ENCODE assay signal across 22 cellular contexts in the genomic region with DNA sequence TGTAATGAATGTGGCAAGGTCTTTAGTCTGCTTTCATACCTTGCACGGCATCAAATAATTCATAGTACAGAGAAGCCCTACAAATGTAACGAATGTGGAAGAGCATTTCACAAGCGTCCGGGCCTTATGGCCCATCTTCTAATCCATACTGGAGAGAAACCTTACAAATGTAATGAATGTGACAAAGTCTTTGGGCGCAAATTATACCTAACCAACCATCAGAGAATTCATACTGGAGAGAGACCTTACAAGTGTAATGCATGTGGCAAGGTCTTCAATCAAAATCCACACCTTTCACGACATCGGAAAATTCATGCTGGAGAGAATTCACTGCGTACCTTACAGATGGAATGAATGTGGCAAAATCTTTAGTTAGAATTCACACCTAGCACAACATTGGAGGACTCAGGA. TPM values are rescaled to one million over a fixed set of nuclear protein-coding genes. Genes with fewer than 3 reads are reported as not detected.
DNase-seq lines count a peak whose midpoint lies in the region; ATAC-seq, FAIRE-seq and TF ChIP-seq lines count a peak whose summit lies in the region.
"Had no signal": no experiment of that assay in that cellular context is flagged by ENCODE, and none has a peak within 500 bp of the region (broad histone marks: within the 10 kb centered on the region; RNA-seq: fewer than 3 reads in every experiment).

No MANE protein-coding gene starts in this region.

- H3K9me3 ChIP-seq in HEK293 (ENCODE audit: control insufficient read depth, insufficient read depth, low read depth, low read length) (peaks cover 2% of the 10 kb centered on the region), K562 (replicated peaks; ENCODE audit: control insufficient read depth, insufficient read depth, low read depth, low read length) (no peaks in the 10 kb centered on the region; the same call in 1 of the 2 replicates), H9 (ENCODE audit: control insufficient read depth, low read depth, low read length) (peaks cover 24% of the 10 kb centered on the region)

- H4K5ac ChIP-seq in H9 (ENCODE audit: insufficient read length, low read depth, low read length): no peak overlapping the region

- TF ChIP-seq CTCF in HEK293 (tag by site-specific recombination; IDR thresholded peaks at IDR 0.05): no peak
- TF ChIP-seq CTCF in K562 (IDR thresholded peaks at IDR 0.05 in 2 of 3, conservative IDR thresholded peaks at IDR 0.05 in 1 of 3; ENCODE audit: insufficient read depth in 2 of 3, low read depth in 1 of 3, low read length in 3 of 3): no peak
- no peak for TF ChIP-seq CTCF in progenitor cell of endocrine pancreas (IDR thresholded peaks at IDR 0.05; ENCODE audit: unreplicated experiment)
- TF ChIP-seq CTCF in H9 (conservative IDR thresholded peaks at IDR 0.05): no peak

- H4K91ac ChIP-seq in H9 (ENCODE audit: insufficient read length, low read depth, low read length): no peak overlapping the region

- no peak overlapping the region for H2BK20ac ChIP-seq in H9 (ENCODE audit: low read depth, low read length, poor library complexity, severe bottlenecking)

- TF ChIP-seq RAD21 in K562 (CRISPR knock-in tag; conservative IDR thresholded peaks at IDR 0.05 in 1 of 2, IDR thresholded peaks at IDR 0.05 in 1 of 2): no peak

- no peak overlapping the region for H3K23ac ChIP-seq in H9 (ENCODE audit: insufficient read length, low read depth, low read length)

- H2AFZ ChIP-seq in K562 (ENCODE audit: low read depth, low read length): no peak overlapping the region
- no peak overlapping the region for H2AFZ ChIP-seq in H9 (ENCODE audit: low read length)

- H2BK120ac ChIP-seq in H9 (ENCODE audit: low read depth, low read length, poor library complexity, severe bottlenecking): no peak overlapping the region

- H3K9me1 ChIP-seq in K562 (ENCODE audit: control insufficient read depth, insufficient read depth, low read length): no peaks in the 10 kb centered on the region

- H3K79me2 ChIP-seq in K562 (ENCODE audit: control insufficient read depth, insufficient read depth, low read length) (no peaks in the 10 kb centered on the region), H9 (ENCODE audit: insufficient read depth, low read length) (peaks cover 2% of the 10 kb centered on the region; the same call in 1 of the 2 replicates)

- TF ChIP-seq EP300 in K562 (IDR thresholded peaks at IDR 0.05; ENCODE audit: low read length): no peak

- H4K20me1 ChIP-seq in K562 (replicated peaks; ENCODE audit: control insufficient read depth, insufficient read depth, low read length) (no peaks in the 10 kb centered on the region), H9 (ENCODE audit: control insufficient read depth, insufficient read depth, insufficient read length) (no peaks in the 10 kb centered on the region)

- POLR2A ChIA-PET in activated naive CD8-positive, alpha-beta T cell treated with anti-CD3 and anti-CD28 coated beads, Interleukin-2, amount 10 ng/mL, durations not matched to agents 7 days and 5 days (lab: Charles Lee): no interaction called here
- POLR2A ChIA-PET in HEK293 (lab: Yijun Ruan, JAX) (no interaction called here), K562 (lab: Yijun Ruan, JAX) (no interaction called here)

- H3K56ac ChIP-seq in H9 (ENCODE audit: insufficient read length, low read depth, low read length): no peak overlapping the region

- H3K18ac ChIP-seq in H9 (ENCODE audit: insufficient read length, low read depth, low read length): no peak overlapping the region

- H3K23me2 ChIP-seq in H9 (ENCODE audit: insufficient read length, low read depth, low read length, poor library complexity, severe bottlenecking): peaks cover 8% of the 10 kb centered on the region

- H3K4me1 Mint-ChIP-seq in activated naive CD8-positive, alpha-beta T cell treated with anti-CD3 and anti-CD28 coated beads, Interleukin-2, amount 10 ng/mL, durations not matched to agents 7 days and 5 days: peaks cover 6% of the 10 kb centered on the region
- peaks cover 9% of the 10 kb centered on the region for H3K4me1 Mint-ChIP-seq in activated naive CD8-positive, alpha-beta T cell treated with anti-CD3 and anti-CD28 coated beads for 36 hours
- H3K4me1 Mint-ChIP-seq in progenitor cell of endocrine pancreas (ENCODE audit: low read depth) (no peaks in the 10 kb centered on the region), H9 (no peaks in the 10 kb centered on the region)

- no peak for DNase-seq in activated naive CD8-positive, alpha-beta T cell treated with anti-CD3 and anti-CD28 coated beads, Interleukin-2, amount 10 ng/mL, durations not matched to agents 7 days and 5 days
- no peak for DNase-seq in activated naive CD8-positive, alpha-beta T cell treated with anti-CD3 and anti-CD28 coated beads for 36 hours
- DNase-seq in K562 (ENCODE audit: extremely low read depth in 1 of 4, low spot score in 3 of 4): no peak
- no peak for DNase-seq in progenitor cell of endocrine pancreas (ENCODE audit: low spot score, unreplicated experiment)
- no peak for DNase-seq in H9
- DNase-seq in kidney tubule cell (ENCODE audit: low spot score): no peak
- DNase-seq in NCI-H187 (lab: John Stamatoyannopoulos, UW): no peak
- DNase-seq: AML-193; CD8-positive, alpha-beta memory T cell; COR-L47; DMS 273 treated with DMSO at 0.1 percent for 48 hours; DMS53; DND-41; EL; KBM-7 had no signal

- H3K27me3 Mint-ChIP-seq in activated naive CD8-positive, alpha-beta T cell treated with anti-CD3 and anti-CD28 coated beads, Interleukin-2, amount 10 ng/mL, durations not matched to agents 7 days and 5 days: no peaks in the 10 kb centered on the region
- no peaks in the 10 kb centered on the region for H3K27me3 Mint-ChIP-seq in activated naive CD8-positive, alpha-beta T cell treated with anti-CD3 and anti-CD28 coated beads for 36 hours
- no peaks in the 10 kb centered on the region for H3K27me3 Mint-ChIP-seq in progenitor cell of endocrine pancreas
- H3K27me3 Mint-ChIP-seq in H9 (ENCODE audit: low read depth): no peaks in the 10 kb centered on the region; the same call in 1 of the 2 replicates

- no peak overlapping the region for H3K4ac ChIP-seq in H9 (ENCODE audit: low read depth, low read length)

- peak overlapping the region; percentile 28 for H3K27ac Mint-ChIP-seq in activated naive CD8-positive, alpha-beta T cell treated with anti-CD3 and anti-CD28 coated beads, Interleukin-2, amount 10 ng/mL, durations not matched to agents 7 days and 5 days
- H3K27ac Mint-ChIP-seq in activated naive CD8-positive, alpha-beta T cell treated with anti-CD3 and anti-CD28 coated beads for 36 hours: no peak overlapping the region
- H3K27ac Mint-ChIP-seq in progenitor cell of endocrine pancreas: peak overlapping the region; percentile 72
- no peak overlapping the region for H3K27ac Mint-ChIP-seq in H9
- H3K27ac Mint-ChIP-seq: CD8-positive, alpha-beta memory T cell had no signal

- no peak for FAIRE-seq in K562 (lab: Jason Lieb, UNC)
- FAIRE-seq: GM12891, GM19239 had no signal

- in situ Hi-C loops in K562 (cut with MboI): no loop called here

- H3K4me1 ChIP-seq in HEK293 (ENCODE audit: control insufficient read depth, insufficient read depth, low read length) (no peaks in the 10 kb centered on the region), K562 (replicated peaks in 1 of 2; ENCODE audit: control insufficient read depth in 2 of 2, insufficient read depth in 2 of 2, low read length in 2 of 2) (no peaks in the 10 kb centered on the region), H9 (ENCODE audit: insufficient read depth, low read length) (peaks cover 2% of the 10 kb centered on the region; the same call in 1 of the 2 replicates)
- H3K4me1 ChIP-seq: A549 had no signal

- no peak for ATAC-seq in activated naive CD8-positive, alpha-beta T cell treated with anti-CD3 and anti-CD28 coated beads, Interleukin-2, amount 10 ng/mL, durations not matched to agents 7 days and 5 days (ENCODE audit: low read depth)
- no peak for ATAC-seq in K562
- ATAC-seq: A549 had no signal

- no peak overlapping the region for H2BK15ac ChIP-seq in H9 (ENCODE audit: low read depth, low read length)

- 4% methylated on average over 8 of the region's 8 CpGs for WGBS in K562 (ENCODE audit: insufficient coverage, low coverage, missing lambda C conversion rate)
- no CpG with 5 or more reads among the region's 8 CpGs for WGBS in H9 (ENCODE audit: extremely low coverage, insufficient read length, low lambda C conversion rate)

- intact Hi-C loops in K562 (cut with micrococcal nuclease): no loop called here

- H3K27me3 ChIP-seq in K562 (ENCODE audit: control insufficient read depth in 2 of 2, insufficient read depth in 2 of 2, low read length in 2 of 2) (no peaks in the 10 kb centered on the region), H9 (ENCODE audit: insufficient read depth, low read length) (no peaks in the 10 kb centered on the region)

- TF ChIP-seq POLR2A in K562 (conservative IDR thresholded peaks at IDR 0.05): no peak

- H3K4me2 ChIP-seq in K562 (ENCODE audit: insufficient read depth, low read length): no peak overlapping the region
- no peak overlapping the region for H3K4me2 ChIP-seq in H9 (ENCODE audit: insufficient read depth, insufficient read length, low read length)
- H3K4me2 ChIP-seq: A549 had no signal

- no peak overlapping the region for H4K8ac ChIP-seq in H9 (replicated peaks; ENCODE audit: insufficient read length, low read depth, low read length)

- H3K36me3 Mint-ChIP-seq in activated naive CD8-positive, alpha-beta T cell treated with anti-CD3 and anti-CD28 coated beads, Interleukin-2, amount 10 ng/mL, durations not matched to agents 7 days and 5 days: peaks cover 48% of the 10 kb centered on the region
- H3K36me3 Mint-ChIP-seq in activated naive CD8-positive, alpha-beta T cell treated with anti-CD3 and anti-CD28 coated beads for 36 hours: peaks cover 75% of the 10 kb centered on the region
- peaks cover 77% of the 10 kb centered on the region for H3K36me3 Mint-ChIP-seq in progenitor cell of endocrine pancreas (ENCODE audit: insufficient read depth)
- H3K36me3 Mint-ChIP-seq in H9 (ENCODE audit: insufficient read depth in 1 of 3, low read depth in 3 of 3): peaks cover 48 to 70% (median 69%) of the 10 kb centered on the region in 3 experiments

- H2BK12ac ChIP-seq in H9 (ENCODE audit: insufficient read length, low read depth, low read length): no peak overlapping the region

- H3K4me3 ChIP-seq in HEK293 (ENCODE audit: low read depth, low read length) (no peak overlapping the region), K562 (no peak overlapping the region)
- H3K4me3 ChIP-seq: A549 had no signal

- no peak overlapping the region for H2AK5ac ChIP-seq in H9 (ENCODE audit: insufficient read length, low read length)

- H2BK5ac ChIP-seq in H9 (ENCODE audit: insufficient read length, low read length): no peak overlapping the region

- H3T11ph ChIP-seq in H9 (ENCODE audit: low read length): no peak overlapping the region

- H3K36me3 ChIP-seq in HEK293 (ENCODE audit: control insufficient read depth in 2 of 2, insufficient read depth in 1 of 2, low read length in 2 of 2): peaks cover 0 to under 1% of the 10 kb centered on the region in 2 experiments; a peak in 1 of 3 replicates
- no peaks in the 10 kb centered on the region for H3K36me3 ChIP-seq in K562 (ENCODE audit: control insufficient read depth, insufficient read depth, low read length)

- H3K4me3 Mint-ChIP-seq in activated naive CD8-positive, alpha-beta T cell treated with anti-CD3 and anti-CD28 coated beads, Interleukin-2, amount 10 ng/mL, durations not matched to agents 7 days and 5 days: no peak overlapping the region
- no peak overlapping the region for H3K4me3 Mint-ChIP-seq in activated naive CD8-positive, alpha-beta T cell treated with anti-CD3 and anti-CD28 coated beads for 36 hours
- no peak overlapping the region for H3K4me3 Mint-ChIP-seq in progenitor cell of endocrine pancreas (ENCODE audit: low read depth)
- H3K4me3 Mint-ChIP-seq in H9: no peak overlapping the region
- H3K4me3 Mint-ChIP-seq: CD8-positive, alpha-beta memory T cell had no signal

- no peak overlapping the region for H3K14ac ChIP-seq in H9 (ENCODE audit: insufficient read depth, low read length)

- H3K27ac ChIP-seq in HEK293 (ENCODE audit: extremely low read depth, low read depth, low read length) (no peak overlapping the region), K562 (ENCODE audit: extremely low read depth, low read depth, low read length) (no peak overlapping the region), H9 (ENCODE audit: insufficient read length, low read depth, low read length) (no peak overlapping the region)
- H3K27ac ChIP-seq: 22Rv1, A549 had no signal

- no peaks in the 10 kb centered on the region for H3K79me1 ChIP-seq in H9 (ENCODE audit: insufficient read depth, low read depth, low read length, poor library complexity, severe bottlenecking)

- peaks cover 36% of the 10 kb centered on the region for H3K9me3 Mint-ChIP-seq in activated naive CD8-positive, alpha-beta T cell treated with anti-CD3 and anti-CD28 coated beads, Interleukin-2, amount 10 ng/mL, durations not matched to agents 7 days and 5 days
- H3K9me3 Mint-ChIP-seq in activated naive CD8-positive, alpha-beta T cell treated with anti-CD3 and anti-CD28 coated beads for 36 hours: peaks cover 57% of the 10 kb centered on the region
- H3K9me3 Mint-ChIP-seq in progenitor cell of endocrine pancreas (ENCODE audit: low read depth) (peaks cover 43% of the 10 kb centered on the region), H9 (peaks cover 84 to 87% of the 10 kb centered on the region in 2 experiments)

- CTCF ChIA-PET in HEK293 (lab: Yijun Ruan, JAX): interaction anchor here (0.6 kb wide), 1 partner anchor 19 kb away, joined by 3 read pairs; no protein-coding TSS in a partner anchor
- CTCF ChIA-PET in K562 (lab: Yijun Ruan, JAX; ENCODE audit: low intra/inter-chr PET ratio): no interaction called here

- no peak overlapping the region for H3K9ac ChIP-seq in K562 (ENCODE audit: insufficient read depth in 1 of 2, low read depth in 2 of 2, low read length in 2 of 2)
- no peak overlapping the region for H3K9ac ChIP-seq in H9 (ENCODE audit: extremely low read depth, insufficient read length, low read length)

- BruUV-seq in K562 (replicated peaks; lab: Mats Ljungman, UMichigan): no TSS peak

RNA-seq across cellular contexts. Expression of a gene that starts 3.3 kb away (rescaled TPM):
- 10 to 100 TPM; 30.1 to 31.1 TPM for total RNA-seq in activated naive CD8-positive, alpha-beta T cell treated with anti-CD3 and anti-CD28 coated beads, Interleukin-2, amount 10 ng/mL, durations not matched to agents 7 days and 5 days
- 10 to 100 TPM; 15.0 to 19.9 TPM for total RNA-seq in activated naive CD8-positive, alpha-beta T cell treated with anti-CD3 and anti-CD28 coated beads for 36 hours
- total RNA-seq in K562 (2011; cell fraction: chromatin; rRNA removed; ENCODE audit: low replicate concordance): 1.4 and 1.6 TPM in 2 replicates
- 0.92 and 1.7 TPM in 2 replicates for total RNA-seq in K562 (2011; cell fraction: nucleolus; rRNA removed)
- 0.76 and 1.0 TPM in 2 replicates for total RNA-seq in K562 (2011; cell fraction: nucleoplasm; rRNA removed)
- total RNA-seq in K562 (2014; rRNA removed) (0.29 TPM in 1 of 2 replicates, not detected in the other), K562 (2014; rRNA removed; fragmentation: Illumina TruSeq; extraction: Trizol) (0.41 and 0.51 TPM in 2 replicates), K562 (2015; rRNA removed; fragmentation: Illumina TruSeq; extraction: Trizol) (0.11 and 0.76 TPM in 2 replicates), K562 (2021) (0.40 and 0.47 TPM in 2 replicates), progenitor cell of endocrine pancreas (34.1 and 36.7 TPM in 2 replicates), H9 (2021) (1.9 and 2.3 TPM in 2 replicates)
- polyA plus RNA-seq in K562 (2011; rRNA removed) (0.17 TPM in 1 of 2 replicates, not detected in the other), K562 (2014; fragmentation: Illumina TruSeq; extraction: Trizol) (0.15 and 1.2 TPM in 2 replicates), K562 (2014; fragmentation: Nextera tagmentation; extraction: Ambion mirVana) (1 to 10 TPM in 1 of 2 experiments, under 1 TPM in 1; 0.79 to 1.9 TPM), K562 (2014; rRNA removed) (1.0 and 2.3 TPM in 2 replicates)
- polyA plus RNA-seq in K562 (2011; cell fraction: cytosol; rRNA removed): 0.30 TPM in 1 of 2 replicates, not detected in the other
- 0.32 and 0.48 TPM in 2 replicates for polyA plus RNA-seq in K562 (2011; cell fraction: nucleus; rRNA removed)
- polyA plus RNA-seq in K562 (2012): 0.68 and 0.72 TPM in 2 replicates
- 0.74 TPM in 1 of 2 replicates, not detected in the other for polyA minus RNA-seq in K562 (2011; rRNA and poly(A)+ RNA removed)
- polyA minus RNA-seq in K562 (2011; cell fraction: cytosol; rRNA and poly(A)+ RNA removed): not detected in 2 replicates
- 0.11 TPM in 1 of 2 replicates, not detected in the other for polyA minus RNA-seq in K562 (2011; cell fraction: nucleus; rRNA and poly(A)+ RNA removed)
- total RNA-seq: G401, HT-29 had no signal

RNA-seq across cellular contexts. Expression of a gene that starts 30.4 kb away (rescaled TPM):
- 1 to 10 TPM; 3.3 to 3.9 TPM for total RNA-seq in activated naive CD8-positive, alpha-beta T cell treated with anti-CD3 and anti-CD28 coated beads, Interleukin-2, amount 10 ng/mL, durations not matched to agents 7 days and 5 days
- 1 to 10 TPM; 2.4 to 2.9 TPM for total RNA-seq in activated naive CD8-positive, alpha-beta T cell treated with anti-CD3 and anti-CD28 coated beads for 36 hours
- total RNA-seq in K562 (2011; cell fraction: chromatin; rRNA removed; ENCODE audit: low replicate concordance): not detected in 2 replicates
- not detected in 2 replicates for total RNA-seq in K562 (2011; cell fraction: nucleolus; rRNA removed)
- not detected in 2 replicates for total RNA-seq in K562 (2011; cell fraction: nucleoplasm; rRNA removed)
- total RNA-seq in K562 (2014; rRNA removed): not detected in 2 replicates
- not detected in 2 replicates for total RNA-seq in K562 (2014; rRNA removed; fragmentation: Illumina TruSeq; extraction: Trizol)
- total RNA-seq in K562 (2015; rRNA removed; fragmentation: Illumina TruSeq; extraction: Trizol): not detected in 2 replicates
- not detected in 2 replicates for total RNA-seq in K562 (2021)
- polyA plus RNA-seq in K562 (2011; rRNA removed): not detected in 2 replicates
- polyA plus RNA-seq in K562 (2011; cell fraction: cytosol; rRNA removed): not detected in 2 replicates
- not detected in 2 replicates for polyA plus RNA-seq in K562 (2011; cell fraction: nucleus; rRNA removed)
- not detected in 2 replicates for polyA plus RNA-seq in K562 (2012)
- polyA plus RNA-seq in K562 (2014; fragmentation: Illumina TruSeq; extraction: Trizol): not detected in 2 replicates
- not detected for polyA plus RNA-seq in K562 (2014; fragmentation: Nextera tagmentation; extraction: Ambion mirVana)
- polyA plus RNA-seq in K562 (2014; rRNA removed): not detected in 2 replicates
- not detected in 2 replicates for polyA minus RNA-seq in K562 (2011; rRNA and poly(A)+ RNA removed)
- not detected in 2 replicates for polyA minus RNA-seq in K562 (2011; cell fraction: cytosol; rRNA and poly(A)+ RNA removed)
- polyA minus RNA-seq in K562 (2011; cell fraction: nucleus; rRNA and poly(A)+ RNA removed): not detected in 2 replicates
- total RNA-seq in progenitor cell of endocrine pancreas: 24.8 and 27.1 TPM in 2 replicates
- total RNA-seq in H9 (2021): 5.9 and 6.4 TPM in 2 replicates
- total RNA-seq: HT-29 had no signal
- polyA plus RNA-seq: A549 had no signal

RNA-seq across cellular contexts. Expression of a gene that starts 31.2 kb away (rescaled TPM):
- total RNA-seq in activated naive CD8-positive, alpha-beta T cell treated with anti-CD3 and anti-CD28 coated beads, Interleukin-2, amount 10 ng/mL, durations not matched to agents 7 days and 5 days: 10 to 100 TPM; 31.7 to 33.0 TPM
- total RNA-seq in activated naive CD8-positive, alpha-beta T cell treated with anti-CD3 and anti-CD28 coated beads for 36 hours: 10 to 100 TPM in 1 of 2 experiments, 1 to 10 TPM in 1; 9.4 to 11.2 TPM
- 4.4 and 6.6 TPM in 2 replicates for total RNA-seq in K562 (2011; cell fraction: chromatin; rRNA removed; ENCODE audit: low replicate concordance)
- total RNA-seq in K562 (2011; cell fraction: nucleolus; rRNA removed): 2.7 and 3.7 TPM in 2 replicates
- total RNA-seq in K562 (2011; cell fraction: nucleoplasm; rRNA removed): 5.6 and 7.0 TPM in 2 replicates
- total RNA-seq in K562 (2014; rRNA removed): 1.5 and 2.2 TPM in 2 replicates
- total RNA-seq in K562 (2014; rRNA removed; fragmentation: Illumina TruSeq; extraction: Trizol): 3.9 and 4.2 TPM in 2 replicates
- 2.4 and 2.6 TPM in 2 replicates for total RNA-seq in K562 (2015; rRNA removed; fragmentation: Illumina TruSeq; extraction: Trizol)
- 1.4 and 2.0 TPM in 2 replicates for total RNA-seq in K562 (2021)
- 0.87 and 1.5 TPM in 2 replicates for polyA plus RNA-seq in K562 (2011; rRNA removed)
- polyA plus RNA-seq in K562 (2011; cell fraction: cytosol; rRNA removed): 0.24 and 0.46 TPM in 2 replicates
- 1.5 and 2.2 TPM in 2 replicates for polyA plus RNA-seq in K562 (2011; cell fraction: nucleus; rRNA removed)
- polyA plus RNA-seq in K562 (2012): 1.1 and 5.0 TPM in 2 replicates
- polyA plus RNA-seq in K562 (2014; fragmentation: Illumina TruSeq; extraction: Trizol): 2.3 and 2.6 TPM in 2 replicates
- polyA plus RNA-seq in K562 (2014; fragmentation: Nextera tagmentation; extraction: Ambion mirVana): 1 to 10 TPM; 1.2 to 2.4 TPM
- polyA plus RNA-seq in K562 (2014; rRNA removed): 1.6 and 2.6 TPM in 2 replicates
- 0.39 and 0.51 TPM in 2 replicates for polyA minus RNA-seq in K562 (2011; rRNA and poly(A)+ RNA removed)
- polyA minus RNA-seq in K562 (2011; cell fraction: cytosol; rRNA and poly(A)+ RNA removed): not detected in 2 replicates
- polyA minus RNA-seq in K562 (2011; cell fraction: nucleus; rRNA and poly(A)+ RNA removed): 1.1 and 1.6 TPM in 2 replicates
- total RNA-seq in progenitor cell of endocrine pancreas: 42.8 and 44.5 TPM in 2 replicates
- 0.81 TPM in 2 replicates for total RNA-seq in H9 (2021)
- total RNA-seq: G401, HT-29 had no signal

Comparison
In these comparisons a context has a peak if more than half of its experiments do, and no peak if none do; other contexts are left out.
1. H3K27ac Mint-ChIP-seq: peak in activated naive CD8-positive, alpha-beta T cell treated with anti-CD3 and anti-CD28 coated beads, Interleukin-2, amount 10 ng/mL, durations not matched to agents 7 days and 5 days (single experiment) and progenitor cell of endocrine pancreas (single experiment); none in activated naive CD8-positive, alpha-beta T cell treated with anti-CD3 and anti-CD28 coated beads for 36 hours (single experiment) and H9 (0 of 3).